In genomic region chr6:61210549-61210948, GRCh38 we compare ENCODE assay signal across 28 cellular contexts.
"Had no signal": no experiment of that assay in that cellular context is flagged by ENCODE, and none has a peak within 500 bp of the region (broad histone marks: within the 10 kb centered on the region; RNA-seq: fewer than 3 reads in every experiment).

No MANE protein-coding gene starts in this region.

- H3K27ac Mint-ChIP-seq: activated CD8-positive, alpha-beta memory T cell treated with anti-CD3 and anti-CD28 coated beads, Interleukin-2, amount 10 ng/mL, durations not matched to agents 7 days and 5 days; activated naive CD8-positive, alpha-beta T cell; T-helper 17 cell; WTC11 had no signal

- H3K4me1 ChIP-seq: colonic mucosa had no signal

- ATAC-seq: activated CD8-positive, alpha-beta memory T cell treated with anti-CD3 and anti-CD28 coated beads, Interleukin-2, amount 10 ng/mL, durations not matched to agents 7 days and 5 days; activated T-cell treated with anti-CD3 and anti-CD28 coated beads, Interleukin-2, amount 50 U/mL, for 4 hours; T-helper 17 cell; WTC11 had no signal

- DNase-seq: activated CD4-positive, alpha-beta T cell treated with anti-CD3 and anti-CD28 coated beads for 48 hours; activated CD4-positive, alpha-beta T cell treated with anti-CD3 and anti-CD28 coated beads, Interleukin-2, amount 50 U/mL, for 48 hours; activated CD4-positive, CD25-positive, alpha-beta regulatory T cell treated with anti-CD3 and anti-CD28 coated beads, Interleukin-2, amount 50 U/mL, for 72 hours; activated CD8-positive, alpha-beta memory T cell treated with anti-CD3 and anti-CD28 coated beads, Interleukin-2, amount 10 ng/mL, durations not matched to agents 7 days and 5 days; activated effector memory CD4-positive, alpha-beta T cell treated with anti-CD3 and anti-CD28 coated beads, Interleukin-2, amount 50 U/mL, for 16 hours; activated naive CD4-positive, alpha-beta T cell treated with Interleukin-2 at 50 U/mL for 16 hours; activated T-cell treated with anti-CD3 and anti-CD28 coated beads, Interleukin-2, amount 50 U/mL, for 4 hours; amygdala; brain microvascular endothelial cell; cerebellar nuclear complex; colonic mucosa; Karpas-422; NCI-H1105 treated with DMSO at 0.1 percent for 48 hours; NCI-H1436 treated with DMSO at 0.1 percent for 48 hours; NCI-H187; NCI-H2081; NCI-H2171 treated with DMSO at 0.1 percent for 48 hours; NCI-H226; NCI-H510A; NCI-H526 treated with DMSO at 0.1 percent for 48 hours; NK-92 treated with Interleukin-12 subunit alpha and Interleukin-12 subunit beta, amount 100 ng/mL, for 24 hours; SIG-M5; T-helper 17 cell; T-helper 9 cell had no signal

- H3K9me3 ChIP-seq: colonic mucosa had no signal

- H3K4me3 ChIP-seq: cardiac muscle cell, colonic mucosa had no signal

- H3K4me3 Mint-ChIP-seq: activated CD8-positive, alpha-beta memory T cell treated with anti-CD3 and anti-CD28 coated beads, Interleukin-2, amount 10 ng/mL, durations not matched to agents 7 days and 5 days; activated naive CD8-positive, alpha-beta T cell; activated T-cell treated with anti-CD3 and anti-CD28 coated beads, Interleukin-2, amount 50 U/mL, for 4 hours; T-helper 17 cell; WTC11 had no signal

- H3K4me1 Mint-ChIP-seq: activated CD8-positive, alpha-beta memory T cell treated with anti-CD3 and anti-CD28 coated beads, Interleukin-2, amount 10 ng/mL, durations not matched to agents 7 days and 5 days; T-helper 17 cell; WTC11 had no signal

- H3K27me3 ChIP-seq: brain microvascular endothelial cell, cardiac muscle cell, colonic mucosa had no signal

- H3K27me3 Mint-ChIP-seq: activated CD8-positive, alpha-beta memory T cell treated with anti-CD3 and anti-CD28 coated beads, Interleukin-2, amount 10 ng/mL, durations not matched to agents 7 days and 5 days; activated naive CD8-positive, alpha-beta T cell; T-helper 17 cell had no signal

- H3K27ac ChIP-seq: brain microvascular endothelial cell, cardiac muscle cell, colonic mucosa had no signal

- H3K36me3 Mint-ChIP-seq: activated CD8-positive, alpha-beta memory T cell treated with anti-CD3 and anti-CD28 coated beads, Interleukin-2, amount 10 ng/mL, durations not matched to agents 7 days and 5 days; activated naive CD8-positive, alpha-beta T cell had no signal

- FAIRE-seq: astrocyte had no signal

- H3K36me3 ChIP-seq: brain microvascular endothelial cell, cardiac muscle cell, colonic mucosa had no signal
